26 cellular contexts compared by ENCODE assay signal in genomic region chr7:115125750-115126149, GRCh38.
DNase-seq lines count a peak whose midpoint lies in the region; ATAC-seq, FAIRE-seq and TF ChIP-seq lines count a peak whose summit lies in the region.
"Had no signal": no experiment of that assay in that cellular context is flagged by ENCODE, and none has a peak within 500 bp of the region (broad histone marks: within the 10 kb centered on the region; RNA-seq: fewer than 3 reads in every experiment).

No MANE protein-coding gene starts in this region.

- DNase-seq in A549 (ENCODE audit: low read depth in 1 of 2, low spot score in 1 of 2) (no peak), D721Med (ENCODE audit: insufficient read length, low spot score) (no peak), K562 (ENCODE audit: extremely low read depth in 1 of 4, low spot score in 3 of 4) (no peak), frontal cortex (ENCODE audit: low spot score in 2 of 2) (no peak), OCI-M2 (lab: John Stamatoyannopoulos, UW; ENCODE audit: unreplicated experiment) (no peak), GM10248 (ENCODE audit: extremely low spot score) (no peak)
- no peak for DNase-seq in activated naive CD4-positive, alpha-beta T cell (lab: John Stamatoyannopoulos, UW)
- no peak for DNase-seq in activated T-cell treated with anti-CD3 and anti-CD28 coated beads, Interleukin-2, amount 50 U/mL, for 72 hours
- DNase-seq: 8988T; AML-193; Caco-2; Calu3; CD4-positive, alpha-beta T cell; CD8-positive, alpha-beta T cell; DMS 273 treated with DMSO at 0.1 percent for 48 hours; DMS153; DMS53; DMS79; DND-41; EL; GDM1 had no signal

- no peak overlapping the region for H3K4me2 ChIP-seq in A549
- no peak overlapping the region for H3K4me2 ChIP-seq in K562 (ENCODE audit: insufficient read depth, low read length)
- H3K4me2 ChIP-seq: BLaER1 treated with 17β-estradiol and CSF1 and Interleukin-3, amounts not matched to agents 10 nM and 100 nM had no signal

- H3K9me1 ChIP-seq in K562 (ENCODE audit: control insufficient read depth, insufficient read depth, low read length): no peaks in the 10 kb centered on the region

- no peaks in the 10 kb centered on the region for H3K27me3 ChIP-seq in K562 (ENCODE audit: control insufficient read depth in 2 of 2, insufficient read depth in 2 of 2, low read length in 2 of 2)
- H3K27me3 ChIP-seq: BLaER1 treated with 17β-estradiol and CSF1 and Interleukin-3, amounts not matched to agents 10 nM and 100 nM had no signal

- no peak for TF ChIP-seq CTCF in A549 (IDR thresholded peaks at IDR 0.05)
- no peak for TF ChIP-seq CTCF in D721Med (IDR thresholded peaks at IDR 0.05; ENCODE audit: insufficient read depth, missing control alignments)
- TF ChIP-seq CTCF in K562 (IDR thresholded peaks at IDR 0.05 in 2 of 3, conservative IDR thresholded peaks at IDR 0.05 in 1 of 3; ENCODE audit: insufficient read depth in 2 of 3, low read depth in 1 of 3, low read length in 3 of 3): no peak
- TF ChIP-seq CTCF in GM10248 (IDR thresholded peaks at IDR 0.05; ENCODE audit: control extremely low read depth, extremely low read depth, low read depth, missing control alignments): no peak

- no peaks in the 10 kb centered on the region for H3K4me1 ChIP-seq in A549
- H3K4me1 ChIP-seq in K562 (replicated peaks in 1 of 2; ENCODE audit: control insufficient read depth in 2 of 2, insufficient read depth in 2 of 2, low read length in 2 of 2): no peaks in the 10 kb centered on the region
- H3K4me1 ChIP-seq: BLaER1 treated with 17β-estradiol and CSF1 and Interleukin-3, amounts not matched to agents 10 nM and 100 nM; Caco-2 had no signal

- TF ChIP-seq POLR2A in A549 (IDR thresholded peaks at IDR 0.05; ENCODE audit: low read length) (no peak), K562 (conservative IDR thresholded peaks at IDR 0.05) (no peak)

- H3K36me3 ChIP-seq in K562 (ENCODE audit: control insufficient read depth, insufficient read depth, low read length): no peaks in the 10 kb centered on the region
- H3K36me3 ChIP-seq: BLaER1 treated with 17β-estradiol and CSF1 and Interleukin-3, amounts not matched to agents 10 nM and 100 nM had no signal

- H2AFZ ChIP-seq in K562 (ENCODE audit: low read depth, low read length): no peak overlapping the region

- FAIRE-seq in A549 (lab: Jason Lieb, UNC) (no peak), D721Med (lab: Jason Lieb, UNC) (peak; percentile 16), K562 (lab: Jason Lieb, UNC) (no peak), frontal cortex (lab: Jason Lieb, UNC) (peak; percentile 37)
- FAIRE-seq: GM12891, GM18507 had no signal

- H3K4me3 ChIP-seq in A549: no peak overlapping the region
- no peak overlapping the region for H3K4me3 ChIP-seq in K562
- H3K4me3 ChIP-seq: BLaER1 treated with 17β-estradiol and CSF1 and Interleukin-3, amounts not matched to agents 10 nM and 100 nM had no signal

- no peaks in the 10 kb centered on the region for H4K20me1 ChIP-seq in K562 (replicated peaks; ENCODE audit: control insufficient read depth, insufficient read depth, low read length)
- H4K20me1 ChIP-seq: BLaER1 treated with 17β-estradiol and CSF1 and Interleukin-3, amounts not matched to agents 10 nM and 100 nM had no signal

- no peaks in the 10 kb centered on the region for H3K79me2 ChIP-seq in K562 (ENCODE audit: control insufficient read depth, insufficient read depth, low read length)

- no peak overlapping the region for H3K27ac Mint-ChIP-seq in activated T-cell treated with anti-CD3 and anti-CD28 coated beads, Interleukin-2, amount 50 U/mL, for 72 hours
- H3K27ac Mint-ChIP-seq: B cell; CD4-positive, alpha-beta T cell; CD8-positive, alpha-beta T cell had no signal

- H3K9me3 ChIP-seq in A549: no peaks in the 10 kb centered on the region
- no peaks in the 10 kb centered on the region for H3K9me3 ChIP-seq in K562 (replicated peaks; ENCODE audit: control insufficient read depth, insufficient read depth, low read depth, low read length)
- H3K9me3 ChIP-seq: Caco-2 had no signal

- POLR2A ChIA-PET in A549 (lab: Yijun Ruan, JAX) (no interaction called here), K562 (lab: Yijun Ruan, JAX) (no interaction called here), GM10248 (lab: Yijun Ruan, JAX) (no interaction called here)

- H3K4me1 Mint-ChIP-seq in activated T-cell treated with anti-CD3 and anti-CD28 coated beads, Interleukin-2, amount 50 U/mL, for 72 hours (ENCODE audit: low read depth): no peaks in the 10 kb centered on the region

- intact Hi-C loops in K562 (cut with micrococcal nuclease): no loop called here

- no peak overlapping the region for H3K9ac ChIP-seq in K562 (ENCODE audit: insufficient read depth in 1 of 2, low read depth in 2 of 2, low read length in 2 of 2)
- H3K9ac ChIP-seq: BLaER1 treated with 17β-estradiol and CSF1 and Interleukin-3, amounts not matched to agents 10 nM and 100 nM had no signal

- H3K27ac ChIP-seq in A549: no peak overlapping the region
- no peak overlapping the region for H3K27ac ChIP-seq in K562 (ENCODE audit: extremely low read depth, low read depth, low read length)
- H3K27ac ChIP-seq: BLaER1 treated with 17β-estradiol and CSF1 and Interleukin-3, amounts not matched to agents 10 nM and 100 nM; C4-2B had no signal

- in situ Hi-C loops in K562 (cut with MboI): no loop called here

- no peaks in the 10 kb centered on the region for H3K27me3 Mint-ChIP-seq in activated T-cell treated with anti-CD3 and anti-CD28 coated beads, Interleukin-2, amount 50 U/mL, for 72 hours (ENCODE audit: low read depth)
- H3K27me3 Mint-ChIP-seq: B cell; CD4-positive, alpha-beta T cell had no signal

- TF ChIP-seq EP300 in A549 (IDR thresholded peaks at IDR 0.05) (no peak), K562 (IDR thresholded peaks at IDR 0.05; ENCODE audit: low read length) (no peak)

- no peak for TF ChIP-seq RAD21 in A549 (conservative IDR thresholded peaks at IDR 0.05 in 1 of 2, IDR thresholded peaks at IDR 0.05 in 1 of 2)
- no peak for TF ChIP-seq RAD21 in K562 (CRISPR knock-in tag; conservative IDR thresholded peaks at IDR 0.05 in 1 of 2, IDR thresholded peaks at IDR 0.05 in 1 of 2)

- H3K9me3 Mint-ChIP-seq in activated T-cell treated with anti-CD3 and anti-CD28 coated beads, Interleukin-2, amount 50 U/mL, for 72 hours: no peaks in the 10 kb centered on the region
- H3K9me3 Mint-ChIP-seq: CD4-positive, alpha-beta T cell; CD8-positive, alpha-beta T cell had no signal

- CTCF ChIA-PET in A549 (lab: Yijun Ruan, JAX) (no interaction called here), K562 (lab: Yijun Ruan, JAX; ENCODE audit: low intra/inter-chr PET ratio) (no interaction called here), GM10248 (lab: Yijun Ruan, JAX) (no interaction called here)

- H3K4me3 Mint-ChIP-seq in activated T-cell treated with anti-CD3 and anti-CD28 coated beads, Interleukin-2, amount 50 U/mL, for 72 hours: no peak overlapping the region
- H3K4me3 Mint-ChIP-seq: B cell; CD4-positive, alpha-beta T cell; CD8-positive, alpha-beta T cell had no signal

- no TSS peak for BruUV-seq in K562 (replicated peaks; lab: Mats Ljungman, UMichigan)

- no peak for ATAC-seq in A549
- ATAC-seq in K562: no peak
- no peak for ATAC-seq in activated T-cell treated with anti-CD3 and anti-CD28 coated beads, Interleukin-2, amount 50 U/mL, for 72 hours (replicated peaks in 1 of 2)
- ATAC-seq: CD8-positive, alpha-beta T cell had no signal

- H3K36me3 Mint-ChIP-seq in activated T-cell treated with anti-CD3 and anti-CD28 coated beads, Interleukin-2, amount 50 U/mL, for 72 hours (ENCODE audit: insufficient read depth in 2 of 2): no peaks in the 10 kb centered on the region
- H3K36me3 Mint-ChIP-seq: CD8-positive, alpha-beta T cell had no signal

TF ChIP-seq in A549, 52 proteins besides CTCF, POLR2A, EP300 and RAD21:
- TF ChIP-seq MAFK (IDR thresholded peaks at IDR 0.05; ENCODE audit: partially characterized antibody) (peak; percentile 96), NPAS2 (CRISPR knock-in tag; IDR thresholded peaks at IDR 0.05; ENCODE audit: borderline replicate concordance) (no peak), MYC (IDR thresholded peaks at IDR 0.05; ENCODE audit: borderline replicate concordance, low read length) (no peak), ZSCAN20 (CRISPR knock-in tag; IDR thresholded peaks at IDR 0.05) (no peak)

TF ChIP-seq in K562, 482 proteins besides CTCF, POLR2A, EP300 and RAD21:
- no peak for TF ChIP-seq SMARCE1 (IDR thresholded peaks at IDR 0.05)
- TF ChIP-seq ZNF316 (IDR thresholded peaks at IDR 0.05): peak; percentile 93
- peak; percentile 86 for TF ChIP-seq MAFG (tag; conservative IDR thresholded peaks at IDR 0.05)
- TF ChIP-seq MAFK (IDR thresholded peaks at IDR 0.05; ENCODE audit: low read length): peak; percentile 94
- peak; percentile 93 for TF ChIP-seq MAFF (IDR thresholded peaks at IDR 0.05; ENCODE audit: low read length)
- no peak for TF ChIP-seq PTBP1 (IDR thresholded peaks at IDR 0.05; ENCODE audit: low read depth, low read length)
- peak; percentile 76; the same call in 1 of the 2 replicates for TF ChIP-seq C11orf30 (IDR thresholded peaks at IDR 0.05; ENCODE audit: low read depth)
- TF ChIP-seq HDGF (IDR thresholded peaks at IDR 0.05): no peak

Comparison
In these comparisons a context has a peak if more than half of its experiments do, and no peak if none do; other contexts are left out.
1. Of the 35 proteins assayed by ChIP-seq in both K562 and A549: peak only in K562: none; only in A549: none; in both: MAFK; in neither: 34.